Comparison of ENCODE assay signal across 8 cellular contexts in genomic region chr16:66342294-66342900, GRCh38. TPM values are rescaled to one million over a fixed set of nuclear protein-coding genes. Genes with fewer than 3 reads are reported as not detected.
A peak's percentile ranks its signal among the peaks of the same experiment; 100 is the strongest.
DNase-seq lines count a peak whose midpoint lies in the region; ATAC-seq and TF ChIP-seq lines count a peak whose summit lies in the region.

No MANE protein-coding gene starts in this region.

- H3K4me1 ChIP-seq in DND-41 (ENCODE audit: insufficient read depth, low read length) (no peaks in the 10 kb centered on the region), KMS-11 (ENCODE audit: low read depth, poor library complexity, severe bottlenecking) (no peaks in the 10 kb centered on the region)

- H3K4me3 ChIP-seq in DND-41 (ENCODE audit: low read depth in 1 of 2, low read length in 2 of 2) = no peak overlapping the region
- no peak overlapping the region for H3K4me3 ChIP-seq in KMS-11 (IDR thresholded peaks at IDR 0.05; ENCODE audit: insufficient read depth, low read depth, low read length)
- no peak overlapping the region for H3K4me3 ChIP-seq in astrocyte of the cerebellum (ENCODE audit: low read depth, low read length)

- H3K9me3 ChIP-seq in DND-41 (ENCODE audit: insufficient read depth, low read length, severe bottlenecking) = no peaks in the 10 kb centered on the region

- in situ Hi-C loops in astrocyte of the cerebellum (cut with HindIII; ENCODE audit: low sequenced_read_pairs) = no loop called here

- no peak overlapping the region for H3K27ac Mint-ChIP-seq in natural killer cell treated with Interleukin-12 subunit alpha and Interleukin-12 subunit beta and Interleukin-15 and Interleukin-18, amount 100 ng/mL, for 72 hours

- H3K79me2 ChIP-seq in DND-41 (ENCODE audit: insufficient read depth, low read length) = no peaks in the 10 kb centered on the region
- no peaks in the 10 kb centered on the region for H3K79me2 ChIP-seq in KMS-11 (ENCODE audit: insufficient read depth, low read depth)

- H2AFZ ChIP-seq in DND-41 (ENCODE audit: low read depth, low read length) = no peak overlapping the region
- no peak overlapping the region for H2AFZ ChIP-seq in KMS-11 (ENCODE audit: low read depth)

- H3K9me3 Mint-ChIP-seq in natural killer cell treated with Interleukin-12 subunit alpha and Interleukin-12 subunit beta and Interleukin-15 and Interleukin-18, amount 100 ng/mL, for 72 hours = no peaks in the 10 kb centered on the region

- peak; percentile 45 for DNase-seq in DND-41
- DNase-seq in astrocyte of the cerebellum (ENCODE audit: low read depth) = no peak
- peak; percentile 6 for DNase-seq in natural killer cell treated with Interleukin-12 subunit alpha and Interleukin-12 subunit beta and Interleukin-15 and Interleukin-18, amount 100 ng/mL, for 72 hours (ENCODE audit: low spot score)
- DNase-seq in DMS79 (lab: John Stamatoyannopoulos, UW) = no peak

- H3K9ac ChIP-seq in DND-41 (ENCODE audit: low read depth, low read length) = no peak overlapping the region
- no peak overlapping the region for H3K9ac ChIP-seq in KMS-11

- H3K27me3 ChIP-seq in DND-41 (ENCODE audit: insufficient read depth, low read length, poor library complexity) (peaks cover under 1% of the 10 kb centered on the region), KMS-11 (ENCODE audit: insufficient read depth, low read depth) (no peaks in the 10 kb centered on the region)

- H3K4me1 Mint-ChIP-seq in natural killer cell treated with Interleukin-12 subunit alpha and Interleukin-12 subunit beta and Interleukin-15 and Interleukin-18, amount 100 ng/mL, for 72 hours (ENCODE audit: low read depth in 2 of 2) = no peaks in the 10 kb centered on the region

- H3K36me3 ChIP-seq in DND-41 (ENCODE audit: insufficient read depth, low read length) = no peaks in the 10 kb centered on the region
- no peaks in the 10 kb centered on the region for H3K36me3 ChIP-seq in KMS-11 (ENCODE audit: insufficient read depth)

- no peak overlapping the region for H3K27ac ChIP-seq in DND-41 (ENCODE audit: low read length)
- H3K27ac ChIP-seq in KMS-11 = no peak overlapping the region

- H3K4me2 ChIP-seq in DND-41 (ENCODE audit: insufficient read depth, low read length) (no peak overlapping the region), KMS-11 (no peak overlapping the region)

- H3K36me3 Mint-ChIP-seq in natural killer cell treated with Interleukin-12 subunit alpha and Interleukin-12 subunit beta and Interleukin-15 and Interleukin-18, amount 100 ng/mL, for 72 hours = no peaks in the 10 kb centered on the region

- ATAC-seq in DND-41 (ENCODE audit: insufficient read depth, low read depth) = peak; percentile 81
- no peak for ATAC-seq in natural killer cell treated with Interleukin-12 subunit alpha and Interleukin-12 subunit beta and Interleukin-15 and Interleukin-18, amount 100 ng/mL, for 72 hours
- no peak for ATAC-seq in HG03039 (IDR thresholded peaks at IDR 0.05; ENCODE audit: unreplicated experiment)
- ATAC-seq in GM21423 (IDR thresholded peaks at IDR 0.05; ENCODE audit: unreplicated experiment) = no peak
- ATAC-seq in HG03460 (IDR thresholded peaks at IDR 0.05; ENCODE audit: unreplicated experiment) = no peak

- H4K20me1 ChIP-seq in DND-41 (ENCODE audit: insufficient read depth, low read length) (no peaks in the 10 kb centered on the region), KMS-11 (ENCODE audit: insufficient read depth) (no peaks in the 10 kb centered on the region)

- TF ChIP-seq CTCF in DND-41 (IDR thresholded peaks at IDR 0.05; ENCODE audit: borderline replicate concordance, extremely low read depth, low read length, poor library complexity, severe bottlenecking) (peak; percentile 90), KMS-11 (conservative IDR thresholded peaks at IDR 0.05; ENCODE audit: low read depth, low read length) (peak; percentile 69), astrocyte of the cerebellum (IDR thresholded peaks at IDR 0.05; ENCODE audit: low read depth, low read length, missing control alignments) (peak; percentile 74)

- peaks cover 11 to 38% of the 10 kb centered on the region in 2 donors for H3K27me3 Mint-ChIP-seq in natural killer cell treated with Interleukin-12 subunit alpha and Interleukin-12 subunit beta and Interleukin-15 and Interleukin-18, amount 100 ng/mL, for 72 hours

- no peak overlapping the region for H3K4me3 Mint-ChIP-seq in natural killer cell treated with Interleukin-12 subunit alpha and Interleukin-12 subunit beta and Interleukin-15 and Interleukin-18, amount 100 ng/mL, for 72 hours

RNA-seq across cellular contexts. Expression of gene CDH5, which starts 24.1 kb away (rescaled TPM):
- not detected for total RNA-seq in natural killer cell treated with Interleukin-12 subunit alpha and Interleukin-12 subunit beta and Interleukin-15 and Interleukin-18, amount 100 ng/mL, for 72 hours

Comparison
In these comparisons a context has a peak if more than half of its experiments do, and no peak if none do; other contexts are left out.
1. DNase-seq: peak in DND-41 (single experiment) and natural killer cell treated with Interleukin-12 subunit alpha and Interleukin-12 subunit beta and Interleukin-15 and Interleukin-18, amount 100 ng/mL, for 72 hours (single experiment); none in astrocyte of the cerebellum (single experiment) and DMS79 (single experiment).
2. Peak in every context shown above with its lines, with median percentiles within 50 percentile points of each other: CTCF ChIP-seq.